Comparison of ENCODE assay signal across 8 cellular contexts in the genomic region with DNA sequence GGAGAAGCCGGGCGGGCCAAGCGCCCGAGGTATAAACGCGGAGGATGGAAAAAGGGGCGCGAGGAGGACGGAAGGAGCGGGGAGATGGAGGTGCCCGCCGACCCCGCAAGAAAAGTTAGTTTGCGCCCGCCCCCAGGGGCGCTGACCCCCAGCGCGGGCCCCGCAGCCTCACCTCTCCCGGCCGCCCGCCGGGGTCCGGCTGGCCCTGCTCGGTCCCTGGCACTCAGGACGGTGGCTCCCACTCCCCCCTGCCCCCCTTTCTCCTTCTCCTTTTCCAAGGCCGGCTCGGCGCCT.
A peak's percentile ranks its signal among the peaks of the same experiment; 100 is the strongest.
DNase-seq lines count a peak whose midpoint lies in the region; ATAC-seq and TF ChIP-seq lines count a peak whose summit lies in the region.

No MANE protein-coding gene starts in this region.

- DNase-seq in cardiac fibroblast (ENCODE audit: low read depth in 2 of 2) (no peak), middle frontal gyrus (ENCODE audit: extremely low spot score, low spot score) (no peak), OCI-M1 (lab: John Stamatoyannopoulos, UW) (no peak), NCI-H345 (lab: John Stamatoyannopoulos, UW) (no peak), HuH-7 (ENCODE audit: low spot score) (no peak)

- H3K27ac ChIP-seq in ACC112 (ENCODE audit: low read depth, low read length) (no peak overlapping the region), muscle layer of duodenum (ENCODE audit: low read length) (no peak overlapping the region)

- ATAC-seq in HG03432 (IDR thresholded peaks at IDR 0.05; ENCODE audit: unreplicated experiment), result peak; percentile 2

- peak overlapping the region; percentile 88 for H2AFZ ChIP-seq in ACC112 (ENCODE audit: low read length, unreplicated experiment)

- H3K4me3 ChIP-seq in ACC112 (ENCODE audit: low read depth, low read length), result peak overlapping the region; percentile 81
- peak overlapping the region; percentile 82 to 83 for H3K4me3 ChIP-seq in cardiac fibroblast (replicated peaks in 1 of 2; ENCODE audit: low read depth in 2 of 2, low read length in 2 of 2)
- peak overlapping the region; percentile 65 to 83 for H3K4me3 ChIP-seq in muscle layer of duodenum (ENCODE audit: low read depth in 1 of 2, low read length in 2 of 2)

- no peaks in the 10 kb centered on the region for H3K9me3 ChIP-seq in muscle layer of duodenum (ENCODE audit: control insufficient read depth in 1 of 2, low read length in 2 of 2)

- H3K36me3 ChIP-seq in ACC112 (ENCODE audit: insufficient read depth, low read length) (no peaks in the 10 kb centered on the region), muscle layer of duodenum (ENCODE audit: control insufficient read depth in 1 of 2, insufficient read depth in 2 of 2, low read length in 2 of 2) (peaks cover 3 to 9% of the 10 kb centered on the region in 2 donors)

- H3K79me2 ChIP-seq in ACC112 (ENCODE audit: control insufficient read depth, insufficient read depth, low read length, unreplicated experiment), result peaks cover 3% of the 10 kb centered on the region

- no peaks in the 10 kb centered on the region for H3K27me3 ChIP-seq in ACC112 (ENCODE audit: insufficient read depth, low read length)
- no peaks in the 10 kb centered on the region for H3K27me3 ChIP-seq in muscle layer of duodenum (ENCODE audit: low read depth, low read length)

- H3K4me1 ChIP-seq in ACC112 (ENCODE audit: control insufficient read depth, insufficient read depth, low read length, unreplicated experiment) (peaks cover 19% of the 10 kb centered on the region), muscle layer of duodenum (ENCODE audit: control insufficient read depth in 1 of 2, insufficient read depth in 2 of 2, low read length in 2 of 2) (peaks cover 10 to 46% of the 10 kb centered on the region in 2 donors)

- TF ChIP-seq CTCF in cardiac fibroblast (IDR thresholded peaks at IDR 0.05; ENCODE audit: low read depth, low read length), result no peak
